Comparison of ENCODE assay signal across 3 cellular contexts in genomic region chr14:88023658-88024187, GRCh38.
A peak's percentile ranks its signal among the peaks of the same experiment; 100 is the strongest.
TF ChIP-seq lines count a peak whose summit lies in the region.

No MANE protein-coding gene starts in this region.

TF ChIP-seq in GM23338, 12 proteins besides CTCF, POLR2A, EP300 and RAD21:
- TF ChIP-seq ZNF462 (CRISPR knock-in tag; IDR thresholded peaks at IDR 0.05) (peak; percentile 45; the same call in 1 of the 2 replicates), ZNF331 (CRISPR knock-in tag; IDR thresholded peaks at IDR 0.05; ENCODE audit: low read depth) (no peak)

TF ChIP-seq in WTC11, 78 proteins besides CTCF, POLR2A, EP300 and RAD21:
- TF ChIP-seq TEAD1 (CRISPR knock-in tag; IDR thresholded peaks at IDR 0.05) (0 out of 2 replicates have a peak, but pooled peaks have one; percentile 35), AFF4 (CRISPR knock-in tag; IDR thresholded peaks at IDR 0.05; ENCODE audit: borderline replicate concordance) (no peak)

TF ChIP-seq in HepG2, 621 proteins besides CTCF, POLR2A, EP300 and RAD21 (continues in another document):
- peak; percentile 53 for TF ChIP-seq GATAD2A (CRISPR knock-in tag; IDR thresholded peaks at IDR 0.05)
- peak; percentile 78; the same call in 1 of the 2 replicates for TF ChIP-seq NFIC (IDR thresholded peaks at IDR 0.05; ENCODE audit: low read length)
- TF ChIP-seq MIXL1 (CRISPR knock-in tag; IDR thresholded peaks at IDR 0.05): no peak
- 0 out of 2 replicates have a peak, but pooled peaks have one; percentile 15 for TF ChIP-seq ZNF124 (CRISPR knock-in tag; IDR thresholded peaks at IDR 0.05)
- no peak for TF ChIP-seq ZNF512B (CRISPR knock-in tag; IDR thresholded peaks at IDR 0.05; ENCODE audit: borderline replicate concordance)
- 0 out of 2 replicates have a peak, but pooled peaks have one; percentile 20 for TF ChIP-seq IRF2 (CRISPR knock-in tag; IDR thresholded peaks at IDR 0.05)
- 0 out of 2 replicates have a peak, but pooled peaks have one; percentile 59 for TF ChIP-seq ZNF670 (CRISPR knock-in tag; IDR thresholded peaks at IDR 0.05; ENCODE audit: borderline replicate concordance)
- peak; percentile 51 for TF ChIP-seq RXRB (CRISPR knock-in tag; IDR thresholded peaks at IDR 0.05; ENCODE audit: borderline replicate concordance)
- TF ChIP-seq ETV5 (CRISPR knock-in tag; IDR thresholded peaks at IDR 0.05; ENCODE audit: borderline replicate concordance): peak; percentile 94; the same call in 1 of the 2 replicates
- peak; percentile 51; the same call in 1 of the 2 replicates for TF ChIP-seq SALL1 (CRISPR knock-in tag; IDR thresholded peaks at IDR 0.05)
- peak; percentile 78; the same call in 1 of the 2 replicates for TF ChIP-seq MED1 (CRISPR knock-in tag; IDR thresholded peaks at IDR 0.05)
- peak; percentile 61 for TF ChIP-seq TCF7 (IDR thresholded peaks at IDR 0.05; ENCODE audit: low read depth)
- 0 out of 2 replicates have a peak, but pooled peaks have one; percentile 41 for TF ChIP-seq HOMEZ (CRISPR knock-in tag; IDR thresholded peaks at IDR 0.05; ENCODE audit: low read depth)
- TF ChIP-seq ZBTB26 (CRISPR knock-in tag; IDR thresholded peaks at IDR 0.05; ENCODE audit: borderline replicate concordance): no peak
- TF ChIP-seq TAF15 (IDR thresholded peaks at IDR 0.05; ENCODE audit: low read depth, low read length, poor library complexity, severe bottlenecking): no peak
- peak; percentile 60 for TF ChIP-seq ASH2L (IDR thresholded peaks at IDR 0.05; ENCODE audit: insufficient read length, low read depth, low read length)
- TF ChIP-seq GATA4 (IDR thresholded peaks at IDR 0.05; ENCODE audit: borderline replicate concordance, low read depth): peak; percentile 72
- TF ChIP-seq NR2F1 (CRISPR knock-in tag; IDR thresholded peaks at IDR 0.05): peak in 1 of 2 experiments; percentile 48; a peak in 1 of 4 replicates
- no peak for TF ChIP-seq DNMT1 (CRISPR knock-in tag; IDR thresholded peaks at IDR 0.05)
- TF ChIP-seq ELF1 (CRISPR knock-in tag; IDR thresholded peaks at IDR 0.05): peak; percentile 58
- no peak for TF ChIP-seq PHF20 (CRISPR knock-in tag; IDR thresholded peaks at IDR 0.05)
- no peak for TF ChIP-seq ESRRA (CRISPR knock-in tag; IDR thresholded peaks at IDR 0.05; ENCODE audit: low read depth)
- peak; percentile 68; the same call in 1 of the 2 replicates for TF ChIP-seq HMG20B (CRISPR knock-in tag; conservative IDR thresholded peaks at IDR 0.05)
- TF ChIP-seq GABPB1 (CRISPR knock-in tag; IDR thresholded peaks at IDR 0.05): peak; percentile 19; the same call in 1 of the 2 replicates
- TF ChIP-seq PTBP1 (IDR thresholded peaks at IDR 0.05; ENCODE audit: low read depth, low read length, poor library complexity, severe bottlenecking): no peak
- no peak for TF ChIP-seq RBFOX2 (IDR thresholded peaks at IDR 0.05; ENCODE audit: low read depth, low read length)
- TF ChIP-seq ZNF292 (CRISPR knock-in tag; IDR thresholded peaks at IDR 0.05; ENCODE audit: borderline replicate concordance, low read depth): peak; percentile 80; the same call in 1 of the 2 replicates
- no peak for TF ChIP-seq LCORL (IDR thresholded peaks at IDR 0.05)
- peak; percentile 21; the same call in 1 of the 2 replicates for TF ChIP-seq LCORL (CRISPR knock-in tag; IDR thresholded peaks at IDR 0.05)
- no peak for TF ChIP-seq JUND (CRISPR knock-in tag; IDR thresholded peaks at IDR 0.05)
- TF ChIP-seq NPAS2 (CRISPR knock-in tag; IDR thresholded peaks at IDR 0.05; ENCODE audit: borderline replicate concordance): no peak
- no peak for TF ChIP-seq SYNCRIP (IDR thresholded peaks at IDR 0.05; ENCODE audit: insufficient read depth, low read depth, low read length)
- TF ChIP-seq YEATS4 (CRISPR knock-in tag; IDR thresholded peaks at IDR 0.05; ENCODE audit: borderline replicate concordance): no peak
- peak; percentile 32; the same call in 1 of the 2 replicates for TF ChIP-seq SAP130 (CRISPR knock-in tag; IDR thresholded peaks at IDR 0.05; ENCODE audit: low read depth)
- no peak for TF ChIP-seq ONECUT2 (CRISPR knock-in tag; IDR thresholded peaks at IDR 0.05)
- TF ChIP-seq TBX3 (IDR thresholded peaks at IDR 0.05; ENCODE audit: borderline replicate concordance): no peak
- TF ChIP-seq DPF2 (CRISPR knock-in tag; IDR thresholded peaks at IDR 0.05; ENCODE audit: borderline replicate concordance, low read depth): 0 out of 2 replicates have a peak, but pooled peaks have one; percentile 15
- no peak for TF ChIP-seq GABPA (IDR thresholded peaks at IDR 0.05; ENCODE audit: low read depth, low read length)
- peak; percentile 60 for TF ChIP-seq GABPA (CRISPR knock-in tag; IDR thresholded peaks at IDR 0.05; ENCODE audit: low read depth)
- no peak for TF ChIP-seq FOXP1 (IDR thresholded peaks at IDR 0.05)
- peak; percentile 71 for TF ChIP-seq FOXP1 (CRISPR knock-in tag; IDR thresholded peaks at IDR 0.05)
- peak; percentile 64 for TF ChIP-seq POLR2G (IDR thresholded peaks at IDR 0.05; ENCODE audit: low read depth, low read length)
- TF ChIP-seq FOSL2 (CRISPR knock-in tag; IDR thresholded peaks at IDR 0.05): peak; percentile 40; the same call in 1 of the 2 replicates
- no peak for TF ChIP-seq GATAD1 (CRISPR knock-in tag; IDR thresholded peaks at IDR 0.05)
- 0 out of 2 replicates have a peak, but pooled peaks have one; percentile 14 for TF ChIP-seq SOX13 (IDR thresholded peaks at IDR 0.05)
- TF ChIP-seq SOX13 (CRISPR knock-in tag; conservative IDR thresholded peaks at IDR 0.05 in 1 of 2, IDR thresholded peaks at IDR 0.05 in 1 of 2): peak in 1 of 2 experiments; percentile 72; a peak in 2 of 4 replicates
- TF ChIP-seq TARDBP (CRISPR knock-in tag; IDR thresholded peaks at IDR 0.05): peak; percentile 12; the same call in 1 of the 2 replicates
- TF ChIP-seq FOXP4 (CRISPR knock-in tag; IDR thresholded peaks at IDR 0.05): peak; percentile 72; the same call in 1 of the 2 replicates
- no peak; the same call in 1 of the 2 replicates for TF ChIP-seq HDAC2 (CRISPR knock-in tag; IDR thresholded peaks at IDR 0.05)
- TF ChIP-seq RCOR2 (CRISPR knock-in tag; IDR thresholded peaks at IDR 0.05): peak; percentile 53; the same call in 1 of the 2 replicates
- peak; percentile 16; the same call in 1 of the 2 replicates for TF ChIP-seq ZNF543 (CRISPR knock-in tag; IDR thresholded peaks at IDR 0.05)
- 0 out of 2 replicates have a peak, but pooled peaks have one; percentile 42 for TF ChIP-seq ZMAT3 (CRISPR knock-in tag; conservative IDR thresholded peaks at IDR 0.05)
- TF ChIP-seq SKI (IDR thresholded peaks at IDR 0.05; ENCODE audit: partially characterized antibody): no peak
- TF ChIP-seq HHEX (CRISPR knock-in tag; IDR thresholded peaks at IDR 0.05): no peak
- TF ChIP-seq HIVEP1 (CRISPR knock-in tag; IDR thresholded peaks at IDR 0.05): no peak
- peak; percentile 85 for TF ChIP-seq PAXIP1 (CRISPR knock-in tag; conservative IDR thresholded peaks at IDR 0.05)
- no peak for TF ChIP-seq ZNF781 (CRISPR knock-in tag; IDR thresholded peaks at IDR 0.05; ENCODE audit: borderline replicate concordance, not compliant biosample characterization)
